Comparison of ENCODE assay signal across 25 cellular contexts in the genomic region with DNA sequence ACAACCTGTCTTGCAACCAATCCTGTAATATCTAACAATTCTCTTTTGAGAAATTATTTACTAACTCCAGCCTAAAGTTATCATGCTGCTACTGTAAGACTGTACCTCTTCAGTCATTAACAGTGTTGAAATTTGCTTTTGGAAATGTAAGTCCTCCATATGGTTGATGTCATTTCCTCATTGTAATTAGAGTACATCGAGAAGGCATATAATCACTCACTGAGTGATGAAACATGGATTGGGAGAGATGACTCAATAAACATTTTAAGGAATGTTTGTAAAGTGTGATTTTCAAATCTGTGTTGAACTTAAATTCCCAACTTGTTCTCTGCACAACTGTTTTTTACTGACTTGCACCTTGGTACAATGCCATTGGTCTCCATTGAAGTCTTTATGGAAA.
DNase-seq lines count a peak whose midpoint lies in the region; ATAC-seq and TF ChIP-seq lines count a peak whose summit lies in the region.
"Had no signal": no experiment of that assay in that cellular context is flagged by ENCODE, and none has a peak within 500 bp of the region (broad histone marks: within the 10 kb centered on the region; RNA-seq: fewer than 3 reads in every experiment).

No MANE protein-coding gene starts in this region.

- POLR2A ChIA-PET in A673 (lab: Charles Lee; ENCODE audit: low non-redundant PET) = no interaction called here

- TF ChIP-seq POLR2A in esophagus squamous epithelium (IDR thresholded peaks at IDR 0.05) = no peak

- peak; percentile 73 for ATAC-seq in RWPE2 (ENCODE audit: low read depth)
- ATAC-seq: esophagus mucosa, heart left ventricle, right lobe of liver had no signal

- BruUV-seq in A673 (replicated peaks; lab: Mats Ljungman, UMichigan) = no TSS peak

- H3K27me3 ChIP-seq in A673 (replicated peaks; ENCODE audit: insufficient read depth, low read depth, low read length, poor library complexity) = no peaks in the 10 kb centered on the region
- H3K27me3 ChIP-seq in RWPE2 (ENCODE audit: insufficient read depth, poor library complexity, severe bottlenecking) = no peaks in the 10 kb centered on the region
- H3K27me3 ChIP-seq in esophagus squamous epithelium = no peaks in the 10 kb centered on the region
- H3K27me3 ChIP-seq: cardiac muscle cell, heart left ventricle, right lobe of liver, vagina had no signal

- H3K4me3 ChIP-seq in A673 (ENCODE audit: low read depth, low read length, poor library complexity, severe bottlenecking) = no peak overlapping the region
- H3K4me3 ChIP-seq in RWPE2 (ENCODE audit: severe bottlenecking) = no peak overlapping the region
- H3K4me3 ChIP-seq in fibroblast of mammary gland (ENCODE audit: control insufficient read depth, low read depth, low read length) = no peak overlapping the region
- H3K4me3 ChIP-seq in esophagus squamous epithelium = no peak overlapping the region
- H3K4me3 ChIP-seq: cardiac muscle cell, heart left ventricle, left ventricle myocardium inferior, PC-9, right lobe of liver, vagina had no signal

- intact Hi-C loops in A673 (cut with micrococcal nuclease; ENCODE audit: unreplicated experiment) = no loop called here
- intact Hi-C loops in esophagus squamous epithelium (cut with DNase I) = no loop called here

- H3K27ac ChIP-seq in A673 (ENCODE audit: low read depth, low read length, poor library complexity, severe bottlenecking) = peak overlapping the region; percentile 73
- H3K27ac ChIP-seq in RWPE2 (ENCODE audit: poor library complexity, severe bottlenecking) = no peak overlapping the region
- H3K27ac ChIP-seq in esophagus squamous epithelium = no peak overlapping the region
- H3K27ac ChIP-seq: cardiac muscle cell, heart left ventricle, left ventricle myocardium inferior, parathyroid adenoma, PC-9, right lobe of liver, vagina, WERI-Rb-1 had no signal

- peaks cover 7% of the 10 kb centered on the region for H3K36me3 ChIP-seq in A673 (ENCODE audit: insufficient read depth, low read length, poor library complexity, severe bottlenecking)
- H3K36me3 ChIP-seq in RWPE2 (ENCODE audit: low read depth) = no peaks in the 10 kb centered on the region
- peaks cover 0 to 12% (median 0%) of the 10 kb centered on the region in 3 donors for H3K36me3 ChIP-seq in esophagus squamous epithelium
- H3K36me3 ChIP-seq: cardiac muscle cell, heart left ventricle, left ventricle myocardium inferior, right lobe of liver, vagina, WERI-Rb-1 had no signal

- DNase-seq in A673 (ENCODE audit: low spot score) (peak; percentile 80), H4 (ENCODE audit: low spot score) (peak; percentile 42), RWPE2 (ENCODE audit: low spot score) (no peak), fibroblast of mammary gland (ENCODE audit: low read depth) (peak; percentile 86), Kasumi-1 (lab: John Stamatoyannopoulos, UW) (no peak), amniotic stem cell (lab: John Stamatoyannopoulos, UW) (no peak), esophagus squamous epithelium (lab: John Stamatoyannopoulos, UW) (no peak), NCI-H128 (lab: John Stamatoyannopoulos, UW; ENCODE audit: unreplicated experiment) (no peak)
- DNase-seq: ACHN; activated effector memory CD4-positive, alpha-beta T cell treated with Interleukin-2 at 50 U/mL for 16 hours; effector CD4-positive, alpha-beta T cell; GF-D8; heart left ventricle; left ventricle myocardium inferior; NCI-H146; NCI-H82; nephron progenitor cell; PC-9; right lobe of liver; T-helper 2 cell; WERI-Rb-1 had no signal

- CTCF ChIA-PET in A673 (lab: Charles Lee) = no interaction called here

- H3K9me3 ChIP-seq in A673 (ENCODE audit: low read depth, low read length, poor library complexity, severe bottlenecking) = peaks cover 16% of the 10 kb centered on the region
- no peaks in the 10 kb centered on the region for H3K9me3 ChIP-seq in RWPE2 (ENCODE audit: severe bottlenecking)
- no peaks in the 10 kb centered on the region for H3K9me3 ChIP-seq in esophagus squamous epithelium
- H3K9me3 ChIP-seq: heart left ventricle, left ventricle myocardium inferior, right lobe of liver, vagina had no signal

- TF ChIP-seq CTCF in A673 (conservative IDR thresholded peaks at IDR 0.05; ENCODE audit: low read depth, low read length) (no peak), RWPE2 (IDR thresholded peaks at IDR 0.05; ENCODE audit: poor library complexity, severe bottlenecking) (no peak), fibroblast of mammary gland (conservative IDR thresholded peaks at IDR 0.05; ENCODE audit: control insufficient read depth, insufficient read depth, low read depth, low read length) (no peak), esophagus squamous epithelium (IDR thresholded peaks at IDR 0.05) (no peak)

- WGBS in esophagus squamous epithelium, 2 donors = 44 to 57% methylated on average over 1 of the region's 1 CpG

- H3K4me1 ChIP-seq in A673 (ENCODE audit: insufficient read depth, low read length, poor library complexity, severe bottlenecking) (peaks cover 51% of the 10 kb centered on the region), RWPE2 (ENCODE audit: insufficient read depth, poor library complexity, severe bottlenecking) (peaks cover 7% of the 10 kb centered on the region), esophagus squamous epithelium (peaks cover 0 to 4% (median 0%) of the 10 kb centered on the region in 3 donors)
- H3K4me1 ChIP-seq: parathyroid adenoma, vagina had no signal

Comparison
In these comparisons a context has a peak if more than half of its experiments do, and no peak if none do; other contexts are left out.
1. DNase-seq: peak in A673 (single experiment), H4 (single experiment) and fibroblast of mammary gland (single experiment); none in RWPE2 (single experiment), Kasumi-1 (0 of 2), amniotic stem cell (single experiment), esophagus squamous epithelium (single experiment) and NCI-H128 (single experiment).